ENCODE assay signal across 16 cellular contexts in genomic region chr2:206163251-206163880, GRCh38. TPM values are rescaled to one million over a fixed set of nuclear protein-coding genes. Genes with fewer than 3 reads are reported as not detected.
DNase-seq lines count a peak whose midpoint lies in the region; ATAC-seq, FAIRE-seq and TF ChIP-seq lines count a peak whose summit lies in the region.
"Had no signal": no experiment of that assay in that cellular context is flagged by ENCODE, and none has a peak within 500 bp of the region (broad histone marks: within the 10 kb centered on the region; RNA-seq: fewer than 3 reads in every experiment).

No MANE protein-coding gene starts in this region.

- TF ChIP-seq CTCF in SU-DHL-6 (IDR thresholded peaks at IDR 0.05; ENCODE audit: insufficient read depth, low read length, poor library complexity, severe bottlenecking) (no peak), endothelial cell of umbilical vein (IDR thresholded peaks at IDR 0.05; ENCODE audit: extremely low read depth in 1 of 2, insufficient read depth in 1 of 2, low read depth in 1 of 2, low read length in 2 of 2) (no peak), Caco-2 (IDR thresholded peaks at IDR 0.05; ENCODE audit: insufficient read depth in 1 of 2, low read depth in 1 of 2, low read length in 1 of 2, severe bottlenecking in 1 of 2, unreplicated experiment in 1 of 2) (no peak), SK-N-SH (IDR thresholded peaks at IDR 0.05) (no peak)

- no peak overlapping the region for H3K4me3 Mint-ChIP-seq in Caco-2 (ENCODE audit: unreplicated experiment)
- H3K4me3 Mint-ChIP-seq: activated CD4-positive, alpha-beta T cell treated with anti-CD3 and anti-CD28 coated beads, Interleukin-2, amount 10 ng/mL, durations not matched to agents 7 days and 5 days had no signal

- H3K27me3 ChIP-seq in SU-DHL-6 (ENCODE audit: low read length) (no peaks in the 10 kb centered on the region), endothelial cell of umbilical vein (ENCODE audit: control insufficient read depth in 2 of 2, insufficient read depth in 2 of 2, low read length in 2 of 2) (no peaks in the 10 kb centered on the region), Caco-2 (replicated peaks; ENCODE audit: control insufficient read depth, insufficient read depth, low read length) (no peaks in the 10 kb centered on the region), SK-N-SH (ENCODE audit: insufficient read depth) (no peaks in the 10 kb centered on the region)
- H3K27me3 ChIP-seq: ovary, spleen, transverse colon had no signal

- H3K9ac ChIP-seq in SU-DHL-6 (ENCODE audit: low read length) (peak overlapping the region; percentile 12; the same call in 1 of the 2 replicates), endothelial cell of umbilical vein (replicated peaks; ENCODE audit: extremely low read depth, insufficient read depth, low read length) (no peak overlapping the region), SK-N-SH (no peak overlapping the region)

- intact Hi-C loops in endothelial cell of umbilical vein (cut with micrococcal nuclease) (loop anchor here (5.0 kb wide), 1 partner anchor 229 kb away; no protein-coding TSS in a partner anchor), Caco-2 (cut with micrococcal nuclease; ENCODE audit: unreplicated experiment) (loop anchor here (5.0 kb wide), 3 partner anchors 114 to 279 kb away; partner anchors contain the start of gene ADAM23)

- TF ChIP-seq EP300 in SK-N-SH (IDR thresholded peaks at IDR 0.05; ENCODE audit: borderline replicate concordance in 1 of 2, low read depth in 1 of 2, low read length in 1 of 2) = no peak

- CTCF ChIA-PET in endothelial cell of umbilical vein (lab: Charles Lee) = interaction anchor here (1.0 kb wide), 2 partner anchors 92 to 96 kb away, joined by 3 to 4 read pairs; no protein-coding TSS in a partner anchor
- CTCF ChIA-PET in Caco-2 (lab: Charles Lee) = no interaction called here
- CTCF ChIA-PET in SK-N-SH (lab: Yijun Ruan, JAX) = interaction anchor here (0.8 to 2.6 kb wide), 4 partner anchors 41 to 272 kb away, joined by 3 to 20 read pairs (median 6); no protein-coding TSS in a partner anchor

- H3K9me3 Mint-ChIP-seq in Caco-2 (ENCODE audit: unreplicated experiment) = peaks cover 12% of the 10 kb centered on the region
- H3K9me3 Mint-ChIP-seq: activated CD4-positive, alpha-beta T cell treated with anti-CD3 and anti-CD28 coated beads, Interleukin-2, amount 10 ng/mL, durations not matched to agents 7 days and 5 days had no signal

- H2AFZ ChIP-seq in SU-DHL-6 (ENCODE audit: low read depth, low read length, severe bottlenecking) (no peak overlapping the region), endothelial cell of umbilical vein (ENCODE audit: low read depth, low read length) (no peak overlapping the region), SK-N-SH (ENCODE audit: low read depth) (no peak overlapping the region)

- H3K79me2 ChIP-seq in SU-DHL-6 (ENCODE audit: insufficient read depth, low read length) = peaks cover 50% of the 10 kb centered on the region
- H3K79me2 ChIP-seq in endothelial cell of umbilical vein (ENCODE audit: control insufficient read depth, insufficient read depth, low read length) = peaks cover 43% of the 10 kb centered on the region
- peaks cover 47% of the 10 kb centered on the region for H3K79me2 ChIP-seq in SK-N-SH (ENCODE audit: insufficient read depth)

- peaks cover 5% of the 10 kb centered on the region; the same call in 1 of the 2 replicates for H4K20me1 ChIP-seq in SU-DHL-6 (ENCODE audit: low read depth, low read length)
- no peaks in the 10 kb centered on the region for H4K20me1 ChIP-seq in endothelial cell of umbilical vein (replicated peaks; ENCODE audit: control insufficient read depth, extremely low read depth, insufficient read depth, low read length)
- no peaks in the 10 kb centered on the region for H4K20me1 ChIP-seq in SK-N-SH (ENCODE audit: insufficient read depth)

- H3K4me1 ChIP-seq in endothelial cell of umbilical vein (ENCODE audit: control insufficient read depth, extremely low read depth, insufficient read depth, low read length) (peaks cover 18% of the 10 kb centered on the region), Caco-2 (peaks cover 6% of the 10 kb centered on the region; the same call in 1 of the 2 replicates), SK-N-SH (ENCODE audit: control insufficient read depth in 1 of 2, insufficient read depth in 2 of 2, low read depth in 1 of 2, low read length in 1 of 2) (peaks cover 0 to 8% of the 10 kb centered on the region in 2 experiments; a peak in 2 of 4 replicates)

- H3K4me1 Mint-ChIP-seq in Caco-2 (ENCODE audit: low read depth, unreplicated experiment) = peaks cover 19% of the 10 kb centered on the region

- dilution Hi-C loops in endothelial cell of umbilical vein (cut with MboI; ENCODE audit: extremely low pct_ligation_motif_present, low sequenced_read_pairs) = no loop called here

- no peak overlapping the region for H3K27ac Mint-ChIP-seq in Caco-2 (ENCODE audit: unreplicated experiment)
- H3K27ac Mint-ChIP-seq: activated CD4-positive, alpha-beta T cell treated with anti-CD3 and anti-CD28 coated beads, Interleukin-2, amount 10 ng/mL, durations not matched to agents 7 days and 5 days had no signal

- peaks cover 47% of the 10 kb centered on the region for H3F3A ChIP-seq in SU-DHL-6 (ENCODE audit: insufficient read depth)
- H3F3A ChIP-seq in SK-N-SH (replicated peaks; ENCODE audit: insufficient read depth) = peaks cover 5% of the 10 kb centered on the region

- no peaks in the 10 kb centered on the region for H3K27me3 Mint-ChIP-seq in Caco-2 (ENCODE audit: insufficient read depth, unreplicated experiment)
- H3K27me3 Mint-ChIP-seq: activated CD4-positive, alpha-beta T cell treated with anti-CD3 and anti-CD28 coated beads, Interleukin-2, amount 10 ng/mL, durations not matched to agents 7 days and 5 days had no signal

- no peak for TF ChIP-seq RAD21 in SK-N-SH (IDR thresholded peaks at IDR 0.05; ENCODE audit: low read length)

- H3K9me2 ChIP-seq in SU-DHL-6 (replicated peaks; ENCODE audit: insufficient read depth, low read length) (no peaks in the 10 kb centered on the region), SK-N-SH (no peaks in the 10 kb centered on the region)

- TF ChIP-seq POLR2A in endothelial cell of umbilical vein (IDR thresholded peaks at IDR 0.05; ENCODE audit: low read depth, low read length) = no peak

- BruUV-seq in endothelial cell of umbilical vein (replicated peaks; lab: Mats Ljungman, UMichigan) (no TSS peak), Caco-2 (replicated peaks; lab: Mats Ljungman, UMichigan) (no TSS peak)

- peaks cover 36% of the 10 kb centered on the region for H3K36me3 ChIP-seq in SU-DHL-6 (ENCODE audit: low read length)
- peaks cover 3 to 23% of the 10 kb centered on the region in 2 experiments for H3K36me3 ChIP-seq in endothelial cell of umbilical vein (ENCODE audit: control insufficient read depth in 2 of 2, extremely low read depth in 1 of 2, insufficient read depth in 2 of 2, low read length in 2 of 2)
- H3K36me3 ChIP-seq in Caco-2 (ENCODE audit: control insufficient read depth, insufficient read depth, low read length) = peaks cover 6% of the 10 kb centered on the region
- peaks cover 21 to 46% of the 10 kb centered on the region in 2 experiments for H3K36me3 ChIP-seq in SK-N-SH (replicated peaks in 1 of 2; ENCODE audit: control insufficient read depth in 1 of 2, insufficient read depth in 2 of 2, low read length in 1 of 2)
- H3K36me3 ChIP-seq: ovary had no signal

- no peak for ATAC-seq in HG02798 (IDR thresholded peaks at IDR 0.05; ENCODE audit: poor library complexity, unreplicated experiment)
- ATAC-seq: lower lobe of right lung had no signal

- H3K9me1 ChIP-seq in endothelial cell of umbilical vein (replicated peaks; ENCODE audit: control insufficient read depth, extremely low read depth, insufficient read depth, low read length) = no peaks in the 10 kb centered on the region

- peak overlapping the region; percentile 73 for H3K4me2 ChIP-seq in SU-DHL-6 (ENCODE audit: low read depth, low read length, poor library complexity, severe bottlenecking)
- H3K4me2 ChIP-seq in endothelial cell of umbilical vein (ENCODE audit: insufficient read depth, low read length) = no peak overlapping the region
- H3K4me2 ChIP-seq in SK-N-SH = no peak overlapping the region

- WGBS in SK-N-SH (ENCODE audit: low lambda C conversion rate) = 96% methylated on average over 3 of the region's 3 CpGs

- POLR2A ChIA-PET in endothelial cell of umbilical vein (lab: Charles Lee) (no interaction called here), Caco-2 (lab: Charles Lee) (no interaction called here), SK-N-SH (lab: Yijun Ruan, JAX) (no interaction called here)

- H3K4me3 ChIP-seq in SU-DHL-6 (ENCODE audit: insufficient read depth, low read length, poor library complexity, severe bottlenecking) = no peak overlapping the region
- no peak overlapping the region for H3K4me3 ChIP-seq in endothelial cell of umbilical vein (replicated peaks in 1 of 3; ENCODE audit: insufficient read depth in 1 of 3, low read depth in 1 of 3, low read length in 3 of 3)
- no peak overlapping the region for H3K4me3 ChIP-seq in Caco-2 (ENCODE audit: low read depth, low read length)
- H3K4me3 ChIP-seq in SK-N-SH (ENCODE audit: low read depth in 2 of 2, low read length in 1 of 2) = no peak overlapping the region
- H3K4me3 ChIP-seq: lower lobe of right lung, ovary, spleen, transverse colon had no signal

- peak overlapping the region; percentile 37 for H3K27ac ChIP-seq in SU-DHL-6 (ENCODE audit: low read depth, low read length)
- H3K27ac ChIP-seq in endothelial cell of umbilical vein (ENCODE audit: insufficient read depth, low read depth, low read length) = no peak overlapping the region
- no peak overlapping the region for H3K27ac ChIP-seq in SK-N-SH (ENCODE audit: low read depth in 2 of 2, low read length in 1 of 2)
- H3K27ac ChIP-seq: HL-60, lower lobe of right lung, ovary, spleen, transverse colon had no signal

- peaks cover 69% of the 10 kb centered on the region for H3K36me3 Mint-ChIP-seq in Caco-2 (ENCODE audit: insufficient read depth, unreplicated experiment)

- DNase-seq in DMS53 (lab: John Stamatoyannopoulos, UW) = peak; percentile 28
- no peak for DNase-seq in DMS53 treated with DMSO at 0.1 percent for 48 hours (lab: John Stamatoyannopoulos, UW; ENCODE audit: unreplicated experiment)
- DNase-seq in ELR (ENCODE audit: low read depth) = peak; percentile 31
- DNase-seq in endothelial cell of umbilical vein (ENCODE audit: low read depth, low spot score) = no peak
- no peak for DNase-seq in Caco-2
- DNase-seq in SK-N-SH = no peak
- DNase-seq: 8988T; activated CD4-positive, alpha-beta T cell treated with anti-CD3 and anti-CD28 coated beads, Interleukin-2, amount 10 ng/mL, durations not matched to agents 7 days and 5 days; amniotic stem cell; lower lobe of right lung; spleen; transverse colon had no signal

- H3K9me3 ChIP-seq in SU-DHL-6 (ENCODE audit: insufficient read depth, low read length) (no peaks in the 10 kb centered on the region), endothelial cell of umbilical vein (replicated peaks; ENCODE audit: control insufficient read depth, insufficient read depth, low read length) (no peaks in the 10 kb centered on the region), Caco-2 (no peaks in the 10 kb centered on the region; the same call in 1 of the 2 replicates), SK-N-SH (no peaks in the 10 kb centered on the region)
- H3K9me3 ChIP-seq: lower lobe of right lung, ovary, spleen, transverse colon had no signal

- FAIRE-seq in endothelial cell of umbilical vein (lab: Jason Lieb, UNC) = no peak

RNA-seq across cellular contexts. Expression of gene EEF1B2, which starts 3.7 kb away (rescaled TPM):
- total RNA-seq in endothelial cell of umbilical vein (558 and 576 TPM in 2 replicates), Caco-2 (2022) (939 and 946 TPM in 2 replicates)
- polyA plus RNA-seq in endothelial cell of umbilical vein (378 and 454 TPM in 2 replicates), SK-N-SH (2012; rRNA removed) (720 and 815 TPM in 2 replicates)
- polyA plus RNA-seq in endothelial cell of umbilical vein (2011; cell fraction: cytosol; rRNA removed) = 595 and 669 TPM in 2 replicates
- polyA plus RNA-seq in endothelial cell of umbilical vein (2011; cell fraction: nucleus; rRNA removed) = 202 and 315 TPM in 2 replicates
- 742 and 907 TPM in 2 replicates for polyA plus RNA-seq in endothelial cell of umbilical vein (2012)
- polyA minus RNA-seq in endothelial cell of umbilical vein = 300 and 371 TPM in 2 replicates
- 182 TPM for polyA minus RNA-seq in endothelial cell of umbilical vein (2011; cell fraction: cytosol; rRNA and poly(A)+ RNA removed)
- polyA minus RNA-seq in endothelial cell of umbilical vein (2011; cell fraction: nucleus; rRNA and poly(A)+ RNA removed) = 94.2 and 126 TPM in 2 replicates
- 879 and 1,372 TPM in 2 replicates for polyA plus RNA-seq in SK-N-SH (2012; cell fraction: cytosol; rRNA removed)
- polyA plus RNA-seq in SK-N-SH (2012; cell fraction: nucleus; rRNA removed) = 223 and 290 TPM in 2 replicates

RNA-seq across cellular contexts. Expression of gene NDUFS1, which starts 4.1 kb away (rescaled TPM):
- total RNA-seq in endothelial cell of umbilical vein = 93.2 and 95.5 TPM in 2 replicates
- 34.0 and 49.8 TPM in 2 replicates for polyA plus RNA-seq in endothelial cell of umbilical vein
- polyA plus RNA-seq in endothelial cell of umbilical vein (2011; cell fraction: cytosol; rRNA removed) = 69.7 and 70.4 TPM in 2 replicates
- polyA plus RNA-seq in endothelial cell of umbilical vein (2011; cell fraction: nucleus; rRNA removed) = 65.7 and 87.2 TPM in 2 replicates
- 68.3 and 101 TPM in 2 replicates for polyA plus RNA-seq in endothelial cell of umbilical vein (2012)
- 89.6 and 111 TPM in 2 replicates for polyA minus RNA-seq in endothelial cell of umbilical vein
- 40.5 TPM for polyA minus RNA-seq in endothelial cell of umbilical vein (2011; cell fraction: cytosol; rRNA and poly(A)+ RNA removed)
- 38.3 and 48.7 TPM in 2 replicates for polyA minus RNA-seq in endothelial cell of umbilical vein (2011; cell fraction: nucleus; rRNA and poly(A)+ RNA removed)
- total RNA-seq in Caco-2 (2022) = 123 TPM in 2 replicates
- 54.8 and 90.7 TPM in 2 replicates for polyA plus RNA-seq in SK-N-SH (2012; rRNA removed)
- polyA plus RNA-seq in SK-N-SH (2012; cell fraction: cytosol; rRNA removed) = 77.6 and 80.6 TPM in 2 replicates
- 35.6 and 60.0 TPM in 2 replicates for polyA plus RNA-seq in SK-N-SH (2012; cell fraction: nucleus; rRNA removed)

Comparison
In these comparisons a context has a peak if more than half of its experiments do, and no peak if none do; other contexts are left out.
1. DNase-seq: peak in DMS53 (single experiment) and ELR (single experiment); none in DMS53 treated with DMSO at 0.1 percent for 48 hours (single experiment), endothelial cell of umbilical vein (single experiment), Caco-2 (0 of 2) and SK-N-SH (single experiment).